ENCODE assay signal across 8 cellular contexts in genomic region chr17:47775181-47775580, GRCh38. TPM values are rescaled to one million over a fixed set of nuclear protein-coding genes. Genes with fewer than 3 reads are reported as not detected.
"Had no signal": no experiment of that assay in that cellular context is flagged by ENCODE, and none has a peak within 500 bp of the region (broad histone marks: within the 10 kb centered on the region; RNA-seq: fewer than 3 reads in every experiment).

No MANE protein-coding gene starts in this region.

- ATAC-seq: HepG2 had no signal

- H3K4me3 Mint-ChIP-seq: IgD-negative memory B cell had no signal

- H3K27ac ChIP-seq: GM23248, HL-60 had no signal

- H3K4me3 ChIP-seq: GM23248, HAP-1 had no signal

- H3K4me1 ChIP-seq: HAP-1 had no signal

- DNase-seq: GOT3, H7, KBM-7 had no signal

- FAIRE-seq: HepG2 had no signal

- H3K9ac ChIP-seq: GM23248 had no signal

- H3K36me3 ChIP-seq: HAP-1 had no signal

- H3K4me1 Mint-ChIP-seq: IgD-negative memory B cell had no signal

- H2AFZ ChIP-seq: GM23248 had no signal

RNA-seq across cellular contexts. Expression of gene TBX21, which starts 42.1 kb away (rescaled TPM):
- total RNA-seq: GM23248, H7, HepG2 had no signal
- polyA plus RNA-seq: GM23248, HepG2 had no signal

RNA-seq across cellular contexts. Expression of gene LRRC46, which starts 56.3 kb away (rescaled TPM):
- total RNA-seq: GM23248 had no signal
